30 cellular contexts compared by ENCODE assay signal in the genomic region with DNA sequence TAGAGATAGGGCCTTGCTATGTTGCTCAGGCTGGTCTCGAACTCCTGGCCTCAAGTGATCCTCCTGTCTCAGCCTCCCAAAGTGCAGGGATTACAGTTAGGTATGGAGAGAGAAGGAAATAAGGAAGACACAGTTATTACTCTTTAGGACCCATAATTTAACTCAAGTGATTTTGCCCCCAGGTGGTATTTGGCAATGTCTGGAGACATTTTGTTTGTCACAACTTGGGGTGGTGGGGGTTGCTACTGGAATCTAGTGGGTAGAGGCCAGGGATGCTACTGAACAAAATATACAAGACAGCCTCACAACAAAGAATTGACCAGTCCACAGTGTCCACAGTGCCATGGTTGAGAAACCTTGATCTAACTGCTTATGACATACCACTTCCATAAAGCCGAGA.
"Had no signal": no experiment of that assay in that cellular context is flagged by ENCODE, and none has a peak within 500 bp of the region (broad histone marks: within the 10 kb centered on the region; RNA-seq: fewer than 3 reads in every experiment).

No MANE protein-coding gene starts in this region.

- DNase-seq: activated CD4-positive, alpha-beta memory T cell treated with anti-CD3 and anti-CD28 coated beads for 36 hours; activated CD4-positive, alpha-beta T cell treated with anti-CD3 and anti-CD28 coated beads, Interleukin-2, amount 10 ng/mL, durations not matched to agents 24 days and 14 days; activated CD8-positive, alpha-beta memory T cell treated with anti-CD3 and anti-CD28 coated beads, Interleukin-2, amount 10 ng/mL, durations not matched to agents 7 days and 5 days; activated CD8-positive, alpha-beta memory T cell treated with anti-CD3 and anti-CD28 coated beads, Interleukin-2, amount 50 U/mL, for 4 hours; activated CD8-positive, alpha-beta T cell treated with anti-CD3 and anti-CD28 coated beads, Interleukin-2, amount 10 ng/mL, durations not matched to agents 7 days and 5 days; activated effector memory CD4-positive, alpha-beta T cell treated with anti-CD3 and anti-CD28 coated beads, Interleukin-2, amount 50 U/mL, for 16 hours; activated naive CD4-positive, alpha-beta T cell treated with anti-CD3 and anti-CD28 coated beads for 36 hours; activated naive CD8-positive, alpha-beta T cell treated with anti-CD3 and anti-CD28 coated beads, Interleukin-2, amount 10 ng/mL, durations not matched to agents 7 days and 5 days; activated T-cell treated with anti-CD3 and anti-CD28 coated beads, Interleukin-2, amount 50 U/mL, for 1 hour; activated T-cell treated with anti-CD3 and anti-CD28 coated beads, Interleukin-2, amount 50 U/mL, for 48 hours; dorsolateral prefrontal cortex; effector memory CD4-positive, alpha-beta T cell; endodermal cell; erythroblast; foreskin keratinocyte; gastrocnemius medialis; glutamatergic neuron; heart left ventricle; T-helper 2 cell had no signal

- H3K27me3 ChIP-seq: ascending aorta, breast epithelium, dorsolateral prefrontal cortex, esophagus muscularis mucosa, foreskin keratinocyte, gastrocnemius medialis had no signal

- H3K36me3 ChIP-seq: ascending aorta, breast epithelium, cardiac muscle cell, esophagus muscularis mucosa, gastrocnemius medialis, heart left ventricle had no signal

- H3K27ac ChIP-seq: ascending aorta, breast epithelium, cardiac muscle cell, coronary artery, esophagus muscularis mucosa, foreskin keratinocyte, gastrocnemius medialis, heart left ventricle had no signal

- H3K4me3 Mint-ChIP-seq: activated CD4-positive, alpha-beta memory T cell treated with anti-CD3 and anti-CD28 coated beads for 36 hours; activated CD4-positive, alpha-beta T cell treated with anti-CD3 and anti-CD28 coated beads, Interleukin-2, amount 10 ng/mL, durations not matched to agents 24 days and 14 days; activated CD8-positive, alpha-beta memory T cell treated with anti-CD3 and anti-CD28 coated beads, Interleukin-2, amount 10 ng/mL, durations not matched to agents 7 days and 5 days; activated CD8-positive, alpha-beta T cell treated with anti-CD3 and anti-CD28 coated beads, Interleukin-2, amount 10 ng/mL, durations not matched to agents 7 days and 5 days; activated naive CD4-positive, alpha-beta T cell treated with anti-CD3 and anti-CD28 coated beads for 36 hours; activated naive CD4-positive, alpha-beta T cell treated with anti-CD3 and anti-CD28 coated beads, Interleukin-2, amount 50 U/mL, for 24 hours; activated naive CD8-positive, alpha-beta T cell treated with anti-CD3 and anti-CD28 coated beads, Interleukin-2, amount 10 ng/mL, durations not matched to agents 7 days and 5 days; activated T-helper 1 cell treated with anti-CD3 and anti-CD28 coated beads, Interleukin-12 subunit alpha, Interleukin-12 subunit beta, Interleukin-2, Interleukin-4 antibody, amounts not matched to agents 30 ng/mL and 10 ng/mL and 1 ng/mL, durations not matched to agents 14 hours and 24 hours and 36 hours; brain; central memory CD8-positive, alpha-beta T cell; dendritic cell treated with granulocyte-macrophage colony-stimulating factor and Interleukin-4, amounts not matched to agents 40 ng/mL and 50 ng/mL, for 4 days; endodermal cell had no signal

- ATAC-seq: activated CD8-positive, alpha-beta memory T cell treated with anti-CD3 and anti-CD28 coated beads, Interleukin-2, amount 10 ng/mL, durations not matched to agents 7 days and 5 days; activated CD8-positive, alpha-beta T cell treated with anti-CD3 and anti-CD28 coated beads, Interleukin-2, amount 10 ng/mL, durations not matched to agents 7 days and 5 days; foreskin keratinocyte; gastrocnemius medialis; heart left ventricle had no signal

- H3K36me3 Mint-ChIP-seq: brain had no signal

- H3K9me3 ChIP-seq: ascending aorta, breast epithelium, esophagus muscularis mucosa, gastrocnemius medialis, heart left ventricle had no signal

- H3K4me1 ChIP-seq: breast epithelium, foreskin keratinocyte, gastrocnemius medialis had no signal

- H3K27ac Mint-ChIP-seq: activated CD4-positive, alpha-beta memory T cell treated with anti-CD3 and anti-CD28 coated beads for 36 hours; activated CD4-positive, alpha-beta T cell treated with anti-CD3 and anti-CD28 coated beads, Interleukin-2, amount 10 ng/mL, durations not matched to agents 24 days and 14 days; activated naive CD4-positive, alpha-beta T cell treated with anti-CD3 and anti-CD28 coated beads for 36 hours; activated naive CD4-positive, alpha-beta T cell treated with anti-CD3 and anti-CD28 coated beads, Interleukin-2, amount 50 U/mL, for 24 hours; activated naive CD8-positive, alpha-beta T cell treated with anti-CD3 and anti-CD28 coated beads, Interleukin-2, amount 10 ng/mL, durations not matched to agents 7 days and 5 days; activated T-helper 1 cell treated with anti-CD3 and anti-CD28 coated beads, Interleukin-12 subunit alpha, Interleukin-12 subunit beta, Interleukin-2, Interleukin-4 antibody, amounts not matched to agents 30 ng/mL and 10 ng/mL and 1 ng/mL, durations not matched to agents 14 hours and 24 hours and 36 hours; activated T-helper 2 cell treated with anti-CD3 and anti-CD28 coated beads, Interferon-gamma antibody, Interleukin-2, Interleukin-4, amounts not matched to agents 10 μg/mL and 5 μg/mL and 100 μg/mL, durations not matched to agents 14 hours and 24 hours and 36 hours; brain; dendritic cell treated with granulocyte-macrophage colony-stimulating factor and Interleukin-4, amounts not matched to agents 40 ng/mL and 50 ng/mL, for 4 days; endodermal cell had no signal

- H3K4me3 ChIP-seq: ascending aorta, breast epithelium, cardiac muscle cell, coronary artery, dorsolateral prefrontal cortex, esophagus muscularis mucosa, gastrocnemius medialis, heart left ventricle had no signal

- H3K27me3 Mint-ChIP-seq: activated CD4-positive, alpha-beta memory T cell treated with anti-CD3 and anti-CD28 coated beads for 36 hours; activated CD4-positive, alpha-beta T cell treated with anti-CD3 and anti-CD28 coated beads, Interleukin-2, amount 10 ng/mL, durations not matched to agents 24 days and 14 days; activated CD8-positive, alpha-beta memory T cell treated with anti-CD3 and anti-CD28 coated beads, Interleukin-2, amount 10 ng/mL, durations not matched to agents 7 days and 5 days; activated naive CD4-positive, alpha-beta T cell treated with anti-CD3 and anti-CD28 coated beads, Interleukin-2, amount 50 U/mL, for 24 hours; activated naive CD8-positive, alpha-beta T cell treated with anti-CD3 and anti-CD28 coated beads, Interleukin-2, amount 10 ng/mL, durations not matched to agents 7 days and 5 days; brain; central memory CD8-positive, alpha-beta T cell; dendritic cell treated with granulocyte-macrophage colony-stimulating factor and Interleukin-4, amounts not matched to agents 40 ng/mL and 50 ng/mL, for 4 days had no signal

- H3K9me3 Mint-ChIP-seq: activated CD4-positive, alpha-beta memory T cell treated with anti-CD3 and anti-CD28 coated beads for 36 hours; activated CD4-positive, alpha-beta T cell treated with anti-CD3 and anti-CD28 coated beads, Interleukin-2, amount 10 ng/mL, durations not matched to agents 24 days and 14 days; activated naive CD4-positive, alpha-beta T cell treated with anti-CD3 and anti-CD28 coated beads for 36 hours; activated naive CD8-positive, alpha-beta T cell treated with anti-CD3 and anti-CD28 coated beads, Interleukin-2, amount 10 ng/mL, durations not matched to agents 7 days and 5 days; activated T-helper 1 cell treated with anti-CD3 and anti-CD28 coated beads, Interleukin-12 subunit alpha, Interleukin-12 subunit beta, Interleukin-2, Interleukin-4 antibody, amounts not matched to agents 30 ng/mL and 10 ng/mL and 1 ng/mL, durations not matched to agents 14 hours and 24 hours and 36 hours; activated T-helper 2 cell treated with anti-CD3 and anti-CD28 coated beads, Interferon-gamma antibody, Interleukin-2, Interleukin-4, amounts not matched to agents 10 μg/mL and 5 μg/mL and 100 μg/mL, durations not matched to agents 14 hours and 24 hours and 36 hours; central memory CD8-positive, alpha-beta T cell; dendritic cell treated with granulocyte-macrophage colony-stimulating factor and Interleukin-4, amounts not matched to agents 40 ng/mL and 50 ng/mL, for 4 days; endodermal cell had no signal
